19 cellular contexts compared by ENCODE assay signal in the genomic region with DNA sequence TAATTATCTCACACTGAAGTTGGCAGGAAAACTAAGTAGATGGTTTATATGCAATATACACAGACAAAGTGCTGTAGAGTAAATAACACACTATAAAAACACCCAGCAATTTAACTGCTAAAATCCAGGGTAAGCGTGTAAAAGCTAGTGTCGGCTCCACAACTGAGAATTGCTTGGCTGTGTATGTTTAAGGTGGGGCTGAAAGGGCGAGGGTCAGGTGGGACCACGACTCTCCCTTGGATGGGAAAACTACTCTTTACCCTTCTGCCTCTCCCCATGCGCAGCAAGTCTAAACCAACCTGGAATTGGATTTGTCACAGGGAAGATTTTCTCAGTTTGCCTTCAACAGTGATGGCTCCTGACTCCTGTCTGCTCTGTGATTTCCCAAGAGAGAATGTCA.
"Had no signal": no experiment of that assay in that cellular context is flagged by ENCODE, and none has a peak within 500 bp of the region (broad histone marks: within the 10 kb centered on the region; RNA-seq: fewer than 3 reads in every experiment).

No MANE protein-coding gene starts in this region.

- H3K36me3 ChIP-seq: esophagus squamous epithelium, gastroesophageal sphincter, left ventricle myocardium inferior, sigmoid colon, tibial nerve had no signal

- FAIRE-seq: keratinocyte had no signal

- ATAC-seq: gastroesophageal sphincter; naive thymus-derived CD8-positive, alpha-beta T cell; stimulated activated naive B cell treated with anti-CD40 and anti-IgM and Interleukin-4, amounts not matched to agents 10 μg/mL and 1 μg/mL and 100 μg/mL, for 72 hours; stimulated activated naive CD8-positive, alpha-beta T cell treated with anti-CD3 and anti-CD28 coated beads, Interleukin-15, amount 100 ng/mL, for 72 hours had no signal

- H3K27me3 ChIP-seq: esophagus squamous epithelium, gastroesophageal sphincter, sigmoid colon, testis, tibial nerve had no signal

- DNase-seq: dermis blood vessel endothelial cell; esophagus squamous epithelium; foreskin fibroblast; glutamatergic neuron; immature natural killer cell; left ventricle myocardium inferior; mesendoderm; naive thymus-derived CD8-positive, alpha-beta T cell; posterior cingulate gyrus; sigmoid colon; stimulated activated CD4-positive, alpha-beta T cell treated with anti-CD3 and anti-CD28 coated beads, Interleukin-2, amount 100 ng/mL, for 24 hours; stimulated activated CD4-positive, alpha-beta T cell treated with anti-CD3 and anti-CD28 coated beads, Interleukin-4, amount 100 ng/mL, for 4 hours; stimulated activated naive B cell treated with anti-CD40 and anti-IgM and Interleukin-4, amounts not matched to agents 10 μg/mL and 1 μg/mL and 100 μg/mL, for 72 hours; stimulated activated naive CD8-positive, alpha-beta T cell treated with anti-CD3 and anti-CD28 coated beads, Interleukin-15, amount 100 ng/mL, for 72 hours; testis had no signal

- H3K4me3 ChIP-seq: esophagus squamous epithelium, gastroesophageal sphincter, left ventricle myocardium inferior, sigmoid colon, skin epidermis, testis, tibial nerve had no signal
